ENCODE assay signal across 1 cellular context in the genomic region with DNA sequence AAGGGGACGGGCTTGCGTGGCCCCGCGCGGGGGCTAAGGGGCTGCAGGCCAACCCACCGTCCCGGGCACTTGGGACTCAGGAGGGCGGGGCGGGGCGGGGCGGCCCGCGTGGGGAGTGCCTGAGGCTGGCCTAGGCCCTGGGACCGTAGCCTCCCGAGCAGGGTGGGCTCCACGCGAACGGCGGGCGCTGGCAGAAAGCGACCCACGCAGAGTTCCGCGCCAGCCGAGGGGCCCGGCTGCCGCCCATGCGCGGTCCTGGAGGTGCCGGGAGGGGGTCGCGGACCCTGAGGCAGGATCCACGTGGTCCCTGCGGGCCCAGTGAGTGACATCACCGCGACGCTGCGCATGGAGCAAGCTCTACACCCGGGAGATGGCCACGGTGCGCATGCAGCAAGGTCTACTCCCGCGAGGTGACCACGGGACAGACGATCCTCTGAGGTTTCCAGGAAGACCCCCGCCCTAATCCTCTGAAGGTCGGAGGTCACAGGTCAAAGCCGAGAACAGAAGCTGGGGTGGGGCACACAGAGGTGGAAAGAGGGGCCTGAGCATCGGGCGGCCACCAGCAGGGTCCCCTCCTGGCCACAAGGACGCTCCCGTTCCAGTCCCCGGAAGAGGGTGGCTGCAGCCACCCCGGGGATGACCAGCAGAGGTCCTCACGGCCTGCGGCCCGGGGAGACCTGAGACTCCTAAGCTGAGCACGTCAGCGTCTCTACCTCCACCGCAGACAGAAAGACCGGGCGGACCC.
TF ChIP-seq lines count a peak whose summit lies in the region.

No MANE protein-coding gene starts in this region.

TF ChIP-seq in endothelial cell of umbilical vein, 7 proteins besides CTCF, POLR2A, EP300 and RAD21:
- TF ChIP-seq EZH2 (IDR thresholded peaks at IDR 0.05; ENCODE audit: borderline replicate concordance, low read depth, low read length, severe bottlenecking) (peak; percentile 65), MYC (IDR thresholded peaks at IDR 0.05; ENCODE audit: low read depth, low read length) (no peak), GATA2 (IDR thresholded peaks at IDR 0.05; ENCODE audit: insufficient read depth, insufficient read length, low read depth, low read length) (no peak), POLR2AphosphoS5 (IDR thresholded peaks at IDR 0.05; ENCODE audit: insufficient read depth, low read depth, low read length) (no peak), JUN (IDR thresholded peaks at IDR 0.05; ENCODE audit: borderline replicate concordance, insufficient read depth, insufficient read length, low read depth) (no peak), FOS (IDR thresholded peaks at IDR 0.05; ENCODE audit: borderline replicate concordance, insufficient read depth, low read length) (no peak)
- TF ChIP-seq, protein P1, sequence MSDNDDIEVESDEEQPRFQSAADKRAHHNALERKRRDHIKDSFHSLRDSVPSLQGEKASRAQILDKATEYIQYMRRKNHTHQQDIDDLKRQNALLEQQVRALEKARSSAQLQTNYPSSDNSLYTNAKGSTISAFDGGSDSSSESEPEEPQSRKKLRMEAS (IDR thresholded peaks at IDR 0.05; ENCODE audit: insufficient read depth, insufficient read length), result peak; percentile 63
